ENCODE assay signal across 23 cellular contexts in genomic region chr17:4369557-4370230, GRCh38. TPM values are rescaled to one million over a fixed set of nuclear protein-coding genes. Genes with fewer than 3 reads are reported as not detected.
DNase-seq lines count a peak whose midpoint lies in the region; TF ChIP-seq lines count a peak whose summit lies in the region.
"Had no signal": no experiment of that assay in that cellular context is flagged by ENCODE, and none has a peak within 500 bp of the region (broad histone marks: within the 10 kb centered on the region; RNA-seq: fewer than 3 reads in every experiment).

No MANE protein-coding gene starts in this region.

- H3K27me3 ChIP-seq in GM06990 (replicated peaks; ENCODE audit: control insufficient read depth, insufficient read depth, low read length) (no peaks in the 10 kb centered on the region), OCI-LY1 (ENCODE audit: insufficient read depth, low read length) (no peaks in the 10 kb centered on the region), spleen (replicated peaks in 1 of 7) (no peaks in the 10 kb centered on the region), thyroid gland (no peaks in the 10 kb centered on the region), MG63 (no peaks in the 10 kb centered on the region)
- H3K27me3 ChIP-seq: brain microvascular endothelial cell, uterus had no signal

- TF ChIP-seq CTCF in GM06990 (IDR thresholded peaks at IDR 0.05; ENCODE audit: insufficient read depth, low read length, poor library complexity, severe bottlenecking) = no peak
- no peak for TF ChIP-seq CTCF in OCI-LY1 (IDR thresholded peaks at IDR 0.05; ENCODE audit: low read length)
- no peak for TF ChIP-seq CTCF in glutamatergic neuron (IDR thresholded peaks at IDR 0.05; ENCODE audit: partially characterized antibody, unreplicated experiment)
- TF ChIP-seq CTCF in spleen (IDR thresholded peaks at IDR 0.05 in 8 of 11, conservative IDR thresholded peaks at IDR 0.05 in 3 of 11) = no peak
- no peak for TF ChIP-seq CTCF in thyroid gland (IDR thresholded peaks at IDR 0.05)

- peaks cover 3% of the 10 kb centered on the region for H3K79me2 ChIP-seq in OCI-LY1 (ENCODE audit: insufficient read depth, low read length)

- intact Hi-C loops in spleen (cut with DNase I; ENCODE audit: low total_unique reads) = no loop called here
- intact Hi-C loops in thyroid gland (cut with DNase I) = loop anchor here (5.0 kb wide), 1 partner anchor 227 kb away; the partner anchor contains the start of genes CYB5D2 and ZZEF1

- peaks cover 5% of the 10 kb centered on the region for H3K36me3 Mint-ChIP-seq in glutamatergic neuron (ENCODE audit: unreplicated experiment)

- H3K4me1 ChIP-seq in OCI-LY1 (ENCODE audit: insufficient read depth, low read length, severe bottlenecking) (peaks cover 69% of the 10 kb centered on the region), spleen (peaks cover 3 to 26% (median 10%) of the 10 kb centered on the region in 6 donors), thyroid gland (peaks cover 3 to 4% of the 10 kb centered on the region in 2 donors)
- H3K4me1 ChIP-seq: uterus had no signal

- H3K9me3 ChIP-seq in OCI-LY1 (ENCODE audit: low read length) (no peaks in the 10 kb centered on the region), spleen (no peaks in the 10 kb centered on the region), thyroid gland (no peaks in the 10 kb centered on the region), MG63 (no peaks in the 10 kb centered on the region)
- H3K9me3 ChIP-seq: uterus had no signal

- H2AFZ ChIP-seq in OCI-LY1 (ENCODE audit: low read length) = no peak overlapping the region

- H3K4me3 ChIP-seq in GM06990 (replicated peaks; ENCODE audit: low read depth, low read length) (no peak overlapping the region), OCI-LY1 (ENCODE audit: low read depth, low read length, poor library complexity, severe bottlenecking) (no peak overlapping the region), spleen (no peak overlapping the region), thyroid gland (replicated peaks in 1 of 3) (no peak overlapping the region), MG63 (no peak overlapping the region)
- H3K4me3 ChIP-seq: uterus had no signal

- peak; percentile 50 for DNase-seq in GM06990 (ENCODE audit: extremely low read depth, insufficient read length)
- DNase-seq in glutamatergic neuron = no peak
- peak; percentile 71 for DNase-seq in spleen
- DNase-seq in thyroid gland = no peak
- DNase-seq in DMS53 (lab: John Stamatoyannopoulos, UW) = no peak
- DNase-seq in MG63 = no peak
- DNase-seq: activated CD4-positive, alpha-beta T cell treated with anti-CD3 and anti-CD28 coated beads for 1 hour; activated CD8-positive, alpha-beta T cell treated with anti-CD3 and anti-CD28 coated beads for 36 hours; activated T-cell treated with anti-CD3 and anti-CD28 coated beads for 4 hours; brain microvascular endothelial cell; CD4-positive, alpha-beta memory T cell; DMS 273 treated with DMSO at 0.1 percent for 48 hours; effector CD4-positive, alpha-beta T cell; GF-D8; mammary epithelial cell; NCI-H1092 treated with DMSO at 0.1 percent for 48 hours; NCI-H1930; NCI-H2227 treated with DMSO at 0.1 percent for 48 hours; occipital lobe; small intestine; uterus had no signal

- no peak overlapping the region for H3K4me3 Mint-ChIP-seq in glutamatergic neuron (ENCODE audit: unreplicated experiment)
- H3K4me3 Mint-ChIP-seq: activated CD8-positive, alpha-beta T cell treated with anti-CD3 and anti-CD28 coated beads for 36 hours; CD4-positive, alpha-beta memory T cell had no signal

- H3F3A ChIP-seq in OCI-LY1 (ENCODE audit: insufficient read depth, low read length) = peaks cover 2% of the 10 kb centered on the region

- peak overlapping the region; percentile 52 for H3K27ac Mint-ChIP-seq in glutamatergic neuron (ENCODE audit: unreplicated experiment)
- H3K27ac Mint-ChIP-seq: activated CD8-positive, alpha-beta T cell treated with anti-CD3 and anti-CD28 coated beads for 36 hours had no signal

- H3K9me3 Mint-ChIP-seq in glutamatergic neuron (ENCODE audit: unreplicated experiment) = peaks cover 13% of the 10 kb centered on the region
- H3K9me3 Mint-ChIP-seq: activated CD8-positive, alpha-beta T cell treated with anti-CD3 and anti-CD28 coated beads for 36 hours; CD4-positive, alpha-beta memory T cell had no signal

- no peaks in the 10 kb centered on the region for H4K20me1 ChIP-seq in OCI-LY1 (ENCODE audit: insufficient read depth, low read length)

- H3K9ac ChIP-seq in OCI-LY1 (ENCODE audit: low read length) = peak overlapping the region; percentile 41

- H3K36me3 ChIP-seq in GM06990 (ENCODE audit: control insufficient read depth, insufficient read depth, low read length) (no peaks in the 10 kb centered on the region), OCI-LY1 (ENCODE audit: insufficient read depth, low read length) (0 out of 2 replicates have a peak, but pooled peaks cover 2% of the 10 kb centered on the region), spleen (no peaks in the 10 kb centered on the region), thyroid gland (no peaks in the 10 kb centered on the region), MG63 (no peaks in the 10 kb centered on the region; the same call in 1 of the 2 replicates)
- H3K36me3 ChIP-seq: brain microvascular endothelial cell, uterus had no signal

- peak overlapping the region; percentile 2; the same call in 1 of the 2 replicates for H3K4me2 ChIP-seq in OCI-LY1 (ENCODE audit: low read length)

- WGBS in spleen, 5 donors = 81 to 90% (median 87%) methylated on average over 16 of the region's 16 CpGs
- WGBS in thyroid gland, 2 donors = 90 to 91% methylated on average over 16 of the region's 16 CpGs

- TF ChIP-seq POLR2A in spleen (IDR thresholded peaks at IDR 0.05) (no peak), thyroid gland (IDR thresholded peaks at IDR 0.05) (no peak)

- peaks cover 10% of the 10 kb centered on the region for H3K27me3 Mint-ChIP-seq in glutamatergic neuron (ENCODE audit: unreplicated experiment)
- H3K27me3 Mint-ChIP-seq: activated CD8-positive, alpha-beta T cell treated with anti-CD3 and anti-CD28 coated beads for 36 hours; CD4-positive, alpha-beta memory T cell had no signal

- H3K4me1 Mint-ChIP-seq in glutamatergic neuron (ENCODE audit: low read depth, unreplicated experiment) = peaks cover 4% of the 10 kb centered on the region

- H3K27ac ChIP-seq in OCI-LY1 (ENCODE audit: low read depth, low read length, poor library complexity, severe bottlenecking) (peak overlapping the region; percentile 99), spleen (peak overlapping the region in 1 of 8 donors; percentile 21), thyroid gland (no peak overlapping the region)
- H3K27ac ChIP-seq: brain microvascular endothelial cell, HL-60, uterus had no signal

- H3K9me2 ChIP-seq in OCI-LY1 (ENCODE audit: low read depth, low read length) = no peaks in the 10 kb centered on the region

RNA-seq across cellular contexts. Expression of gene UBE2G1, which starts 3.2 kb away (rescaled TPM):
- total RNA-seq in glutamatergic neuron (ENCODE audit: unreplicated experiment) (120 TPM), spleen (10 to 100 TPM; 43.8 to 59.7 (median 56.1) TPM), thyroid gland (10 to 100 TPM; 39.1 to 58.0 (median 49.4) TPM)
- polyA plus RNA-seq in spleen = 10 to 100 TPM; 10.7 to 15.2 (median 15.2) TPM
- total RNA-seq in MG63 (2014; rRNA removed; shearing (Covaris generic); ENCODE audit: low replicate concordance) = 18.9 and 33.9 TPM in 2 replicates

Comparison
In these comparisons a context has a peak if more than half of its experiments do, and no peak if none do; other contexts are left out.
1. DNase-seq: peak in GM06990 (single experiment) and spleen (single experiment); none in glutamatergic neuron (single experiment), thyroid gland (0 of 2), DMS53 (single experiment) and MG63 (single experiment).